In genomic region chrX:151723156-151723760, GRCh38 we compare ENCODE assay signal across 21 cellular contexts. TPM values are rescaled to one million over a fixed set of nuclear protein-coding genes. Genes with fewer than 3 reads are reported as not detected.
"Had no signal": no experiment of that assay in that cellular context is flagged by ENCODE, and none has a peak within 500 bp of the region (broad histone marks: within the 10 kb centered on the region; RNA-seq: fewer than 3 reads in every experiment).

No MANE protein-coding gene starts in this region.

- ATAC-seq: activated CD4-positive, alpha-beta T cell treated with anti-CD3 and anti-CD28 coated beads for 36 hours had no signal

- H3K9me3 ChIP-seq: left lung, mucosa of descending colon, thyroid gland had no signal

- DNase-seq: activated naive CD8-positive, alpha-beta T cell treated with anti-CD3 and anti-CD28 coated beads for 36 hours; amniotic stem cell; caudate nucleus; left lung; naive B cell; stimulated activated CD4-positive, alpha-beta T cell treated with anti-CD3 and anti-CD28 coated beads, Interleukin-12 subunit alpha, Interleukin-12 subunit beta, amount 100 ng/mL, for 4 hours; stimulated activated CD4-positive, alpha-beta T cell treated with anti-CD3 and anti-CD28 coated beads, Interleukin-1b, Interleukin-23, amount 100 ng/mL, for 48 hours; stimulated activated CD8-positive, alpha-beta memory T cell treated with anti-CD3 and anti-CD28 coated beads, Interleukin-4, amount 100 ng/mL, for 48 hours; stimulated activated naive CD4-positive, alpha-beta T cell had no signal

- H3K27ac ChIP-seq: epithelial cell of prostate, left lung, neural progenitor cell, thyroid gland had no signal

- H3K27me3 ChIP-seq: left lung, neural progenitor cell, thyroid gland had no signal

- H3K4me3 ChIP-seq: left lung, mucosa of descending colon, neural progenitor cell, thyroid gland had no signal

- H3K36me3 ChIP-seq: left lung, neural progenitor cell, thyroid gland had no signal

- H3K4me1 ChIP-seq: left lung, neural progenitor cell, thyroid gland had no signal

RNA-seq across cellular contexts. Expression of gene FATE1, which starts 7.4 kb away (rescaled TPM):
- total RNA-seq: activated CD4-positive, alpha-beta T cell treated with anti-CD3 and anti-CD28 coated beads for 36 hours; activated naive CD8-positive, alpha-beta T cell treated with anti-CD3 and anti-CD28 coated beads for 36 hours; activated T-helper 1 cell treated with anti-CD3 and anti-CD28 coated beads, Interleukin-12 subunit alpha, Interleukin-12 subunit beta, Interleukin-2, Interleukin-4 antibody, amounts not matched to agents 30 ng/mL and 10 ng/mL and 1 ng/mL, durations not matched to agents 14 hours and 24 hours and 36 hours; dermis microvascular lymphatic vessel endothelial cell; left lung; mucosa of descending colon; osteoblast; subcutaneous adipose tissue; T-helper 2 cell treated with Interferon-gamma antibody and Interleukin-4, amounts not matched to agents 100 ng/mL and 5 ng/mL, for 36 hours; ureter had no signal
- polyA plus RNA-seq: keratinocyte had no signal

RNA-seq across cellular contexts. Expression of gene CNGA2, which starts 11.3 kb away (rescaled TPM):
- total RNA-seq: activated CD4-positive, alpha-beta T cell treated with anti-CD3 and anti-CD28 coated beads for 36 hours; activated naive CD8-positive, alpha-beta T cell treated with anti-CD3 and anti-CD28 coated beads for 36 hours; activated T-helper 1 cell treated with anti-CD3 and anti-CD28 coated beads, Interleukin-12 subunit alpha, Interleukin-12 subunit beta, Interleukin-2, Interleukin-4 antibody, amounts not matched to agents 30 ng/mL and 10 ng/mL and 1 ng/mL, durations not matched to agents 14 hours and 24 hours and 36 hours; dermis microvascular lymphatic vessel endothelial cell; left lung; mucosa of descending colon; osteoblast; subcutaneous adipose tissue; T-helper 2 cell treated with Interferon-gamma antibody and Interleukin-4, amounts not matched to agents 100 ng/mL and 5 ng/mL, for 36 hours; thyroid gland; ureter had no signal
- polyA plus RNA-seq: keratinocyte had no signal

RNA-seq across cellular contexts. Expression of gene PRRG3, which starts 28.0 kb away (rescaled TPM):
- total RNA-seq: activated CD4-positive, alpha-beta T cell treated with anti-CD3 and anti-CD28 coated beads for 36 hours; activated naive CD8-positive, alpha-beta T cell treated with anti-CD3 and anti-CD28 coated beads for 36 hours; activated T-helper 1 cell treated with anti-CD3 and anti-CD28 coated beads, Interleukin-12 subunit alpha, Interleukin-12 subunit beta, Interleukin-2, Interleukin-4 antibody, amounts not matched to agents 30 ng/mL and 10 ng/mL and 1 ng/mL, durations not matched to agents 14 hours and 24 hours and 36 hours; dermis microvascular lymphatic vessel endothelial cell; T-helper 2 cell treated with Interferon-gamma antibody and Interleukin-4, amounts not matched to agents 100 ng/mL and 5 ng/mL, for 36 hours had no signal
- polyA plus RNA-seq: keratinocyte had no signal
